ENCODE assay signal across 9 cellular contexts in genomic region chr2:230866704-230867561, GRCh38. TPM values are rescaled to one million over a fixed set of nuclear protein-coding genes. Genes with fewer than 3 reads are reported as not detected.
DNase-seq lines count a peak whose midpoint lies in the region; ATAC-seq and TF ChIP-seq lines count a peak whose summit lies in the region.
"Had no signal": no experiment of that assay in that cellular context is flagged by ENCODE, and none has a peak within 500 bp of the region (broad histone marks: within the 10 kb centered on the region; RNA-seq: fewer than 3 reads in every experiment).

No MANE protein-coding gene starts in this region.

- H3K36me3 ChIP-seq in smooth muscle cell (ENCODE audit: low read depth), result no peaks in the 10 kb centered on the region

- TF ChIP-seq CTCF in smooth muscle cell (IDR thresholded peaks at IDR 0.05; ENCODE audit: borderline replicate concordance, insufficient read depth, poor library complexity, severe bottlenecking), result peak; percentile 4

- H3K4me1 ChIP-seq in smooth muscle cell (ENCODE audit: low read depth), result peaks cover 55% of the 10 kb centered on the region

- H4K20me1 ChIP-seq in smooth muscle cell (ENCODE audit: low read depth), result peaks cover 57% of the 10 kb centered on the region

- WGBS in smooth muscle cell (ENCODE audit: low lambda C conversion rate), result 50% methylated on average over 14 of the region's 14 CpGs

- H3K27ac ChIP-seq in smooth muscle cell (ENCODE audit: low read depth), result peak overlapping the region; percentile 54
- H3K27ac ChIP-seq: A549 had no signal

- H3K36me3 Mint-ChIP-seq in activated T-cell treated with anti-CD3 and anti-CD28 coated beads, Interleukin-2, amount 50 U/mL, for 72 hours (ENCODE audit: insufficient read depth in 2 of 2), result peaks cover 2 to 3% of the 10 kb centered on the region in 2 donors

- peak overlapping the region; percentile 53 to 95 for H3K4me3 Mint-ChIP-seq in activated T-cell treated with anti-CD3 and anti-CD28 coated beads, Interleukin-2, amount 50 U/mL, for 72 hours

- peaks cover 41% of the 10 kb centered on the region for H3K4me1 Mint-ChIP-seq in activated T-cell treated with anti-CD3 and anti-CD28 coated beads, Interleukin-2, amount 50 U/mL, for 72 hours (ENCODE audit: low read depth)

- peak in 1 of 2 donors; percentile 25 for ATAC-seq in activated T-cell treated with anti-CD3 and anti-CD28 coated beads, Interleukin-2, amount 50 U/mL, for 72 hours (replicated peaks in 1 of 2)
- ATAC-seq in HG02623 (IDR thresholded peaks at IDR 0.05; ENCODE audit: unreplicated experiment) (no peak), HG03439 (IDR thresholded peaks at IDR 0.05; ENCODE audit: unreplicated experiment) (no peak)

- H3K9me3 Mint-ChIP-seq in activated T-cell treated with anti-CD3 and anti-CD28 coated beads, Interleukin-2, amount 50 U/mL, for 72 hours, result no peaks in the 10 kb centered on the region

- H3K9me3 ChIP-seq in smooth muscle cell (replicated peaks; ENCODE audit: low read depth), result no peaks in the 10 kb centered on the region
- H3K9me3 ChIP-seq: A549 had no signal

- H3K9ac ChIP-seq in smooth muscle cell (ENCODE audit: low read depth), result no peak overlapping the region

- peaks cover 17% of the 10 kb centered on the region for H3K27me3 Mint-ChIP-seq in activated T-cell treated with anti-CD3 and anti-CD28 coated beads, Interleukin-2, amount 50 U/mL, for 72 hours (ENCODE audit: low read depth)

- H3K27ac Mint-ChIP-seq in activated T-cell treated with anti-CD3 and anti-CD28 coated beads, Interleukin-2, amount 50 U/mL, for 72 hours, result no peak overlapping the region

- peak overlapping the region; percentile 95 for H3K4me2 ChIP-seq in smooth muscle cell

- H3K79me2 ChIP-seq in smooth muscle cell (ENCODE audit: low read depth), result peaks cover 33% of the 10 kb centered on the region

- DNase-seq in NCI-H1694 (lab: John Stamatoyannopoulos, UW), result peak; percentile 30
- no peak for DNase-seq in NCI-H1694 treated with DMSO at 0.1 percent for 48 hours (lab: John Stamatoyannopoulos, UW)
- DNase-seq in NCI-H510A treated with DMSO at 0.1 percent for 48 hours (lab: John Stamatoyannopoulos, UW), result peak; percentile 69
- DNase-seq in activated T-cell treated with anti-CD3 and anti-CD28 coated beads, Interleukin-2, amount 50 U/mL, for 72 hours, result peak; percentile 58 to 67
- peak; percentile 72 for DNase-seq in globus pallidus (ENCODE audit: low spot score)
- no peak for DNase-seq in smooth muscle cell (lab: John Stamatoyannopoulos, UW; ENCODE audit: unreplicated experiment)

- H3K4me3 ChIP-seq in smooth muscle cell, result peak overlapping the region; percentile 88
- H3K4me3 ChIP-seq: A549 had no signal

- no peak overlapping the region for H2AFZ ChIP-seq in smooth muscle cell (ENCODE audit: low read depth)

- no peaks in the 10 kb centered on the region for H3K27me3 ChIP-seq in smooth muscle cell (ENCODE audit: low read depth)

- peaks cover 4% of the 10 kb centered on the region for H3F3A ChIP-seq in smooth muscle cell (ENCODE audit: low read depth)

RNA-seq across cellular contexts. Expression of gene ITM2C, which starts 2.2 kb away (rescaled TPM):
- total RNA-seq in activated T-cell treated with anti-CD3 and anti-CD28 coated beads, Interleukin-2, amount 50 U/mL, for 72 hours, result 10 to 100 TPM; 42.8 to 58.7 TPM
- total RNA-seq in smooth muscle cell, result 344 and 532 TPM in 2 replicates
- polyA plus RNA-seq in smooth muscle cell, result 458 and 600 TPM in 2 replicates

RNA-seq across cellular contexts. Expression of gene GPR55, which starts 58.1 kb away (rescaled TPM):
- total RNA-seq in activated T-cell treated with anti-CD3 and anti-CD28 coated beads, Interleukin-2, amount 50 U/mL, for 72 hours, result 1 to 10 TPM; 6.8 to 9.8 TPM
- total RNA-seq in smooth muscle cell, result not detected in 2 replicates
- polyA plus RNA-seq in smooth muscle cell, result not detected in 2 replicates
- polyA plus RNA-seq: A549 had no signal

Comparison
In these comparisons a context has a peak if more than half of its experiments do, and no peak if none do; other contexts are left out.
1. DNase-seq: peak in NCI-H1694 (single experiment), NCI-H510A treated with DMSO at 0.1 percent for 48 hours (single experiment), activated T-cell treated with anti-CD3 and anti-CD28 coated beads, Interleukin-2, amount 50 U/mL, for 72 hours (2 of 2) and globus pallidus (single experiment); none in NCI-H1694 treated with DMSO at 0.1 percent for 48 hours (single experiment) and smooth muscle cell (single experiment).